Comparison of ENCODE assay signal across 18 cellular contexts in the genomic region with DNA sequence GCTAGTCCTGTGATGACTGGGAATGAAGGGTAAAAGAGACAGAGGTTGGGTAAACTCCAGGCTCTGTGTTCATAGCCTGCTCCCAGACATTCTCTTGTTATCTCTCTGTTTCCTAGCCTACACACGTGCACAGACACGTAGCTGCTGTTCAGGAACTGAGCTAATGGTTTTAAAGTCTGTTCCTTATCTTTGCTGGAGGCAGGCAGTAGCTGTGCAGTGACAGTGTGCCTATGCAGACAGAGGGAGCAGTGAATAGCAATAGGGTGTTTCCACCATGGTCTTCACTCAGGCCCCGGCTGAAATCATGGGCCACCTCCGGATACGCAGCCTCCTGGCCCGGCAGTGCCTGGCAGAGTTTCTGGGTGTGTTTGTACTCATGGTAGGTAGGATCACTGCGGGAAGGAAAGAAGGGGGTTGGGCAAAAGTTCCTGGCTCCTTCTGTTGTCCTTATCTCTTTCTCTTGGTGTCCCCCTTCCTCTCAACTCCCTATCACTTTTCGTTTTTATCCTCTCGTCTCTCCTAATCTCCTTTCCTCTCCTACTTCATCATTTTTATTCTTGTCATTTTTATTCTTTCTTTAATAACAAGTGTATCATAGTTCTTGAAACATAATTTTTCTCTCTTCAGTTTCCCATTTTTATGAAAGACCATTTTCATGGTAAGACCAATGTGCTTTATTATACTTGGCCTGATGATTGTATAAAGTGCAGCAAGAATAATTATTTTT. TPM values are rescaled to one million over a fixed set of nuclear protein-coding genes. Genes with fewer than 3 reads are reported as not detected.
DNase-seq lines count a peak whose midpoint lies in the region; ATAC-seq, FAIRE-seq and TF ChIP-seq lines count a peak whose summit lies in the region.
"Had no signal": no experiment of that assay in that cellular context is flagged by ENCODE, and none has a peak within 500 bp of the region (broad histone marks: within the 10 kb centered on the region; RNA-seq: fewer than 3 reads in every experiment).

A gene with protein sequence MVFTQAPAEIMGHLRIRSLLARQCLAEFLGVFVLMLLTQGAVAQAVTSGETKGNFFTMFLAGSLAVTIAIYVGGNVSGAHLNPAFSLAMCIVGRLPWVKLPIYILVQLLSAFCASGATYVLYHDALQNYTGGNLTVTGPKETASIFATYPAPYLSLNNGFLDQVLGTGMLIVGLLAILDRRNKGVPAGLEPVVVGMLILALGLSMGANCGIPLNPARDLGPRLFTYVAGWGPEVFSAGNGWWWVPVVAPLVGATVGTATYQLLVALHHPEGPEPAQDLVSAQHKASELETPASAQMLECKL (plus strand): TSS at position 212 of the 727 bp plus-strand sequence. CDS start 63 bp downstream, at position 275.

- BruUV-seq in endothelial cell of umbilical vein (replicated peaks; lab: Mats Ljungman, UMichigan) = no TSS peak
- BruUV-seq in HepG2 (replicated peaks; lab: Mats Ljungman, UMichigan) = no TSS peak

- CTCF ChIA-PET in SK-N-SH (lab: Yijun Ruan, JAX) = interaction anchor here (1.2 to 1.8 kb wide), 2 partner anchors 14 kb away, joined by 9 to 11 read pairs; no protein-coding TSS in a partner anchor
- CTCF ChIA-PET in endothelial cell of umbilical vein (lab: Charles Lee) = interaction anchor here (1.1 to 7.8 kb wide), 2 partner anchors 9 to 14 kb away, joined by 4 to 210 read pairs; no protein-coding TSS in a partner anchor
- CTCF ChIA-PET in HepG2 (lab: Yijun Ruan, JAX; ENCODE audit: low intra/inter-chr PET ratio, low total read pairs) = no interaction called here

- no peak within 1 kb of the TSS for H3K4me3 Mint-ChIP-seq in natural killer cell treated with Interleukin-12 subunit alpha and Interleukin-12 subunit beta and Interleukin-15 and Interleukin-18, amount 100 ng/mL, for 72 hours
- H3K4me3 Mint-ChIP-seq: activated naive CD8-positive, alpha-beta T cell treated with anti-CD3 and anti-CD28 coated beads, Interleukin-2, amount 10 ng/mL, durations not matched to agents 7 days and 5 days had no signal

- H3K36me3 ChIP-seq in SK-N-SH (replicated peaks in 1 of 2; ENCODE audit: control insufficient read depth in 1 of 2, insufficient read depth in 2 of 2, low read length in 1 of 2) (no peaks in the 10 kb centered on the region), endothelial cell of umbilical vein (ENCODE audit: control insufficient read depth in 2 of 2, extremely low read depth in 1 of 2, insufficient read depth in 2 of 2, low read length in 2 of 2) (no peaks in the 10 kb centered on the region), HepG2 (replicated peaks in 1 of 2; ENCODE audit: control insufficient read depth in 1 of 2, insufficient read depth in 2 of 2, low read length in 2 of 2) (no peaks in the 10 kb centered on the region)
- H3K36me3 ChIP-seq: esophagus squamous epithelium, SJCRH30, upper lobe of right lung had no signal

- 27% methylated on average over 7 of the region's 9 CpGs for WGBS in SK-N-SH (ENCODE audit: low lambda C conversion rate)
- 2% methylated on average over 5 of the region's 9 CpGs for WGBS in HepG2 (ENCODE audit: low lambda C conversion rate)

- H4K20me1 ChIP-seq in SK-N-SH (ENCODE audit: insufficient read depth) = no peaks in the 10 kb centered on the region
- H4K20me1 ChIP-seq in endothelial cell of umbilical vein (replicated peaks; ENCODE audit: control insufficient read depth, extremely low read depth, insufficient read depth, low read length) = no peaks in the 10 kb centered on the region
- H4K20me1 ChIP-seq in HepG2 (ENCODE audit: insufficient read depth, low read length) = no peaks in the 10 kb centered on the region

- POLR2A ChIA-PET in SK-N-SH (lab: Yijun Ruan, JAX) = no interaction called here
- POLR2A ChIA-PET in endothelial cell of umbilical vein (lab: Charles Lee) = no interaction called here
- POLR2A ChIA-PET in HepG2 (lab: Yijun Ruan, JAX) = no interaction called here

- TF ChIP-seq RAD21 in SK-N-SH (IDR thresholded peaks at IDR 0.05; ENCODE audit: low read length) = no peak
- no peak for TF ChIP-seq RAD21 in HepG2 (CRISPR knock-in tag; IDR thresholded peaks at IDR 0.05)

- H3K4me2 ChIP-seq in SK-N-SH (no peak within 1 kb of the TSS), endothelial cell of umbilical vein (ENCODE audit: insufficient read depth, low read length) (no peak within 1 kb of the TSS), HepG2 (ENCODE audit: low read depth, low read length) (peak within 1 kb of the TSS; percentile 55)

- no peak within 1 kb of the TSS for H3K9ac ChIP-seq in SK-N-SH
- H3K9ac ChIP-seq in endothelial cell of umbilical vein (replicated peaks; ENCODE audit: extremely low read depth, insufficient read depth, low read length) = no peak within 1 kb of the TSS
- H3K9ac ChIP-seq in HepG2 (ENCODE audit: insufficient read depth, low read depth, low read length) = no peak within 1 kb of the TSS

- TF ChIP-seq EP300 in SK-N-SH (IDR thresholded peaks at IDR 0.05; ENCODE audit: borderline replicate concordance in 1 of 2, low read depth in 1 of 2, low read length in 1 of 2) (peak in 1 of 2 experiments; percentile 60; a peak in 1 of 4 replicates), HepG2 (IDR thresholded peaks at IDR 0.05; ENCODE audit: low read depth in 2 of 2, low read length in 2 of 2) (no peak), HepG2 (CRISPR knock-in tag; IDR thresholded peaks at IDR 0.05; ENCODE audit: borderline replicate concordance) (no peak)

- H3K4me1 ChIP-seq in SK-N-SH (ENCODE audit: control insufficient read depth in 1 of 2, insufficient read depth in 2 of 2, low read depth in 1 of 2, low read length in 1 of 2) (peaks cover 4 to 12% of the 10 kb centered on the region in 2 experiments; a peak in 2 of 4 replicates), endothelial cell of umbilical vein (ENCODE audit: control insufficient read depth, extremely low read depth, insufficient read depth, low read length) (no peaks in the 10 kb centered on the region), HepG2 (ENCODE audit: insufficient read depth, low read length) (peaks cover 19% of the 10 kb centered on the region)
- H3K4me1 ChIP-seq: SJCRH30 had no signal

- H3K9me3 ChIP-seq in SK-N-SH (peaks cover 5% of the 10 kb centered on the region; the same call in 1 of the 2 replicates), endothelial cell of umbilical vein (replicated peaks; ENCODE audit: control insufficient read depth, insufficient read depth, low read length) (no peaks in the 10 kb centered on the region), HepG2 (ENCODE audit: low read length) (no peaks in the 10 kb centered on the region)
- H3K9me3 ChIP-seq: esophagus squamous epithelium, SJCRH30 had no signal

- no peak within 1 kb of the TSS for H3K27ac Mint-ChIP-seq in natural killer cell treated with Interleukin-12 subunit alpha and Interleukin-12 subunit beta and Interleukin-15 and Interleukin-18, amount 100 ng/mL, for 72 hours
- H3K27ac Mint-ChIP-seq: activated naive CD8-positive, alpha-beta T cell treated with anti-CD3 and anti-CD28 coated beads, Interleukin-2, amount 10 ng/mL, durations not matched to agents 7 days and 5 days had no signal

- H3K4me3 ChIP-seq in SK-N-SH (ENCODE audit: low read depth in 2 of 2, low read length in 1 of 2) = no peak within 1 kb of the TSS
- H3K4me3 ChIP-seq in endothelial cell of umbilical vein (replicated peaks in 1 of 3; ENCODE audit: insufficient read depth in 1 of 3, low read depth in 1 of 3, low read length in 3 of 3) = no peak within 1 kb of the TSS
- no peak within 1 kb of the TSS for H3K4me3 ChIP-seq in HepG2 (replicated peaks in 1 of 3; ENCODE audit: insufficient read depth in 1 of 3, low read depth in 2 of 3, low read length in 3 of 3)
- H3K4me3 ChIP-seq: esophagus squamous epithelium, SJCRH30, upper lobe of right lung had no signal

- no peaks in the 10 kb centered on the region for H3K9me1 ChIP-seq in endothelial cell of umbilical vein (replicated peaks; ENCODE audit: control insufficient read depth, extremely low read depth, insufficient read depth, low read length)

- no peak within 1 kb of the TSS for H2AFZ ChIP-seq in SK-N-SH (ENCODE audit: low read depth)
- no peak within 1 kb of the TSS for H2AFZ ChIP-seq in endothelial cell of umbilical vein (ENCODE audit: low read depth, low read length)
- H2AFZ ChIP-seq in HepG2 (ENCODE audit: low read length) = no peak within 1 kb of the TSS

- peaks cover 3% of the 10 kb centered on the region in 2 donors for H3K4me1 Mint-ChIP-seq in natural killer cell treated with Interleukin-12 subunit alpha and Interleukin-12 subunit beta and Interleukin-15 and Interleukin-18, amount 100 ng/mL, for 72 hours (ENCODE audit: low read depth in 2 of 2)

- no peaks in the 10 kb centered on the region for H3K9me3 Mint-ChIP-seq in natural killer cell treated with Interleukin-12 subunit alpha and Interleukin-12 subunit beta and Interleukin-15 and Interleukin-18, amount 100 ng/mL, for 72 hours

- TF ChIP-seq CTCF in SK-N-SH (IDR thresholded peaks at IDR 0.05) (no peak), endothelial cell of umbilical vein (IDR thresholded peaks at IDR 0.05; ENCODE audit: extremely low read depth in 1 of 2, insufficient read depth in 1 of 2, low read depth in 1 of 2, low read length in 2 of 2) (no peak), HepG2 (CRISPR knock-in tag; IDR thresholded peaks at IDR 0.05) (peak; percentile 32; the same call in 1 of the 2 replicates)

- H3K27ac ChIP-seq in SK-N-SH (ENCODE audit: low read depth in 2 of 2, low read length in 1 of 2) (peak within 1 kb of the TSS in 1 of 2 experiments; percentile 71; a peak in 2 of 4 replicates), endothelial cell of umbilical vein (ENCODE audit: insufficient read depth, low read depth, low read length) (no peak within 1 kb of the TSS), HepG2 (ENCODE audit: extremely low read length, insufficient read depth, low read length) (no peak within 1 kb of the TSS)
- H3K27ac ChIP-seq: esophagus squamous epithelium, SJCRH30, upper lobe of right lung had no signal

- no peaks in the 10 kb centered on the region; the same call in 1 of the 2 replicates for H3K27me3 ChIP-seq in SK-N-SH (ENCODE audit: insufficient read depth)
- peaks cover 0 to 8% of the 10 kb centered on the region in 2 experiments for H3K27me3 ChIP-seq in endothelial cell of umbilical vein (ENCODE audit: control insufficient read depth in 2 of 2, insufficient read depth in 2 of 2, low read length in 2 of 2)
- peaks cover 7 to 9% of the 10 kb centered on the region in 2 experiments; a peak in 3 of 5 replicates for H3K27me3 ChIP-seq in HepG2 (ENCODE audit: control insufficient read depth in 1 of 2, insufficient read depth in 2 of 2, low read length in 2 of 2)
- H3K27me3 ChIP-seq: SJCRH30, upper lobe of right lung had no signal

- in situ Hi-C loops in HepG2 (cut with HindIII; ENCODE audit: extremely low pct_ligation_motif_present, low pct_unique_long_range_greater_than_20kb) (no loop called here), ACHN (cut with HindIII; ENCODE audit: low pct_ligation_motif_present, low pct_unique_long_range_greater_than_20kb, low sequenced_read_pairs) (no loop called here)

- peaks cover 6% of the 10 kb centered on the region; the same call in 1 of the 2 replicates for H3K79me2 ChIP-seq in SK-N-SH (ENCODE audit: insufficient read depth)
- no peaks in the 10 kb centered on the region for H3K79me2 ChIP-seq in endothelial cell of umbilical vein (ENCODE audit: control insufficient read depth, insufficient read depth, low read length)
- no peaks in the 10 kb centered on the region for H3K79me2 ChIP-seq in HepG2 (ENCODE audit: insufficient read depth, low read length)

- H3K27me3 Mint-ChIP-seq in natural killer cell treated with Interleukin-12 subunit alpha and Interleukin-12 subunit beta and Interleukin-15 and Interleukin-18, amount 100 ng/mL, for 72 hours = peaks cover 2 to 13% of the 10 kb centered on the region in 2 donors

- DNase-seq in ELF-1 (ENCODE audit: low read depth, low spot score) (peak; percentile 58), SK-N-SH (peak; percentile 67), endothelial cell of umbilical vein (ENCODE audit: low read depth, low spot score) (peak; percentile 51), HepG2 (ENCODE audit: low spot score) (peak; percentile 63), NCI-H345 treated with DMSO at 0.1 percent for 48 hours (lab: John Stamatoyannopoulos, UW; ENCODE audit: unreplicated experiment) (no peak), ACHN (no peak), SW480 (ENCODE audit: low spot score) (no peak)
- DNase-seq in natural killer cell treated with Interleukin-12 subunit alpha and Interleukin-12 subunit beta and Interleukin-15 and Interleukin-18, amount 100 ng/mL, for 72 hours (ENCODE audit: low spot score) = no peak
- DNase-seq: activated CD4-positive, CD25-positive, alpha-beta regulatory T cell; activated CD8-positive, alpha-beta memory T cell treated with anti-CD3 and anti-CD28 coated beads, Interleukin-2, amount 50 U/mL, for 4 hours; activated naive CD8-positive, alpha-beta T cell treated with anti-CD3 and anti-CD28 coated beads, Interleukin-2, amount 10 ng/mL, durations not matched to agents 7 days and 5 days; esophagus squamous epithelium; NCI-H2107; SJCRH30; upper lobe of right lung had no signal

- H3K9me2 ChIP-seq in SK-N-SH = no peaks in the 10 kb centered on the region

- dilution Hi-C loops in endothelial cell of umbilical vein (cut with MboI; ENCODE audit: extremely low pct_ligation_motif_present, low sequenced_read_pairs) = no loop called here

- H3F3A ChIP-seq in SK-N-SH (replicated peaks; ENCODE audit: insufficient read depth) = peaks cover 7% of the 10 kb centered on the region

- FAIRE-seq in endothelial cell of umbilical vein (lab: Jason Lieb, UNC) (peak; percentile 15), HepG2 (lab: Jason Lieb, UNC) (peak; percentile 50)
- FAIRE-seq: D721Med had no signal

- TF ChIP-seq POLR2A in endothelial cell of umbilical vein (IDR thresholded peaks at IDR 0.05; ENCODE audit: low read depth, low read length) (no peak), HepG2 (IDR thresholded peaks at IDR 0.05; ENCODE audit: insufficient read depth in 1 of 2, low read depth in 2 of 2, low read length in 2 of 2) (no peak)

- peaks cover 4% of the 10 kb centered on the region for H3K36me3 Mint-ChIP-seq in natural killer cell treated with Interleukin-12 subunit alpha and Interleukin-12 subunit beta and Interleukin-15 and Interleukin-18, amount 100 ng/mL, for 72 hours

- peak; percentile 56 for ATAC-seq in HepG2
- ATAC-seq in natural killer cell treated with Interleukin-12 subunit alpha and Interleukin-12 subunit beta and Interleukin-15 and Interleukin-18, amount 100 ng/mL, for 72 hours = no peak
- ATAC-seq: HCT116, upper lobe of right lung had no signal

- intact Hi-C loops in endothelial cell of umbilical vein (cut with micrococcal nuclease) = no loop called here
- intact Hi-C loops in HepG2 (cut with micrococcal nuclease; ENCODE audit: unreplicated experiment) = no loop called here

RNA-seq across cellular contexts. Expression of the gene that starts here (rescaled TPM):
- polyA plus RNA-seq in SK-N-SH (2012; rRNA removed) (0.02 and 0.13 TPM in 2 replicates), endothelial cell of umbilical vein (0.08 TPM in 1 of 2 replicates, not detected in the other), HepG2 (2011; rRNA removed) (0.30 and 0.38 TPM in 2 replicates)
- polyA plus RNA-seq in SK-N-SH (2012; cell fraction: cytosol; rRNA removed) = 0.01 and 0.09 TPM in 2 replicates
- polyA plus RNA-seq in SK-N-SH (2012; cell fraction: nucleus; rRNA removed) = 0.04 and 0.09 TPM in 2 replicates
- total RNA-seq in endothelial cell of umbilical vein (not detected in 2 replicates), HepG2 (2016; rRNA removed; fragmentation: Illumina TruSeq; extraction: Trizol) (not detected in 2 replicates)
- not detected in 2 replicates for polyA plus RNA-seq in endothelial cell of umbilical vein (2011; cell fraction: cytosol; rRNA removed)
- 0.07 TPM in 1 of 2 replicates, not detected in the other for polyA plus RNA-seq in endothelial cell of umbilical vein (2011; cell fraction: nucleus; rRNA removed)
- not detected in 2 replicates for polyA plus RNA-seq in endothelial cell of umbilical vein (2012)
- polyA minus RNA-seq in endothelial cell of umbilical vein = 0.49 and 1.0 TPM in 2 replicates
- polyA minus RNA-seq in endothelial cell of umbilical vein (2011; cell fraction: cytosol; rRNA and poly(A)+ RNA removed) = not detected
- not detected in 2 replicates for polyA minus RNA-seq in endothelial cell of umbilical vein (2011; cell fraction: nucleus; rRNA and poly(A)+ RNA removed)
- total RNA-seq in HepG2 (2016; cell fraction: cytosol; rRNA removed; fragmentation: Illumina TruSeq; extraction: Trizol; ENCODE audit: low read depth) = not detected in 2 replicates
- total RNA-seq in HepG2 (2016; cell fraction: insoluble cytoplasmic fraction; rRNA removed; fragmentation: Illumina TruSeq; extraction: Trizol) = not detected in 2 replicates
- total RNA-seq in HepG2 (2016; cell fraction: membrane; rRNA removed; fragmentation: Illumina TruSeq; extraction: Trizol) = not detected in 2 replicates
- not detected in 2 replicates for total RNA-seq in HepG2 (2016; cell fraction: nucleus; rRNA removed; fragmentation: Illumina TruSeq; extraction: Trizol)
- 0.16 and 0.28 TPM in 2 replicates for polyA plus RNA-seq in HepG2 (2011; cell fraction: cytosol; rRNA removed)
- 0.73 and 0.74 TPM in 2 replicates for polyA plus RNA-seq in HepG2 (2011; cell fraction: nucleus; rRNA removed)
- 0.13 and 0.15 TPM in 2 replicates for polyA plus RNA-seq in HepG2 (2012)
- polyA plus RNA-seq in HepG2 (2016; cell fraction: cytosol; fragmentation: Illumina TruSeq; extraction: Trizol; ENCODE audit: low read depth) = not detected in 2 replicates
- polyA plus RNA-seq in HepG2 (2016; cell fraction: insoluble cytoplasmic fraction; fragmentation: Illumina TruSeq; extraction: Trizol; ENCODE audit: low read depth) = not detected in 2 replicates
- not detected in 2 replicates for polyA plus RNA-seq in HepG2 (2016; cell fraction: membrane; fragmentation: Illumina TruSeq; extraction: Trizol; ENCODE audit: low read depth)
- not detected in 2 replicates for polyA plus RNA-seq in HepG2 (2016; cell fraction: nucleus; fragmentation: Illumina TruSeq; extraction: Trizol; ENCODE audit: insufficient read depth, low read depth)
- 0.30 TPM in 1 of 2 replicates, not detected in the other for polyA minus RNA-seq in HepG2 (2011; rRNA and poly(A)+ RNA removed; ENCODE audit: low replicate concordance)
- polyA minus RNA-seq in HepG2 (2011; cell fraction: cytosol; rRNA and poly(A)+ RNA removed) = not detected in 2 replicates
- 0.26 TPM in 1 of 2 replicates, not detected in the other for polyA minus RNA-seq in HepG2 (2011; cell fraction: nucleus; rRNA and poly(A)+ RNA removed)
- not detected for total RNA-seq in natural killer cell treated with Interleukin-12 subunit alpha and Interleukin-12 subunit beta and Interleukin-15 and Interleukin-18, amount 100 ng/mL, for 72 hours
- total RNA-seq: activated naive CD8-positive, alpha-beta T cell treated with anti-CD3 and anti-CD28 coated beads, Interleukin-2, amount 10 ng/mL, durations not matched to agents 7 days and 5 days; cerebellum; esophagus squamous epithelium; SJCRH30 had no signal

Comparison
In these comparisons a context has a peak if more than half of its experiments do, and no peak if none do; other contexts are left out.
1. Peak in DNase-seq in SK-N-SH; RNA of the gene not detected or under 1 TPM.
2. Peak in DNase-seq, ATAC-seq and H3K4me2 ChIP-seq in HepG2; RNA of the gene not detected or under 1 TPM.
3. DNase-seq: peak in ELF-1 (single experiment) and endothelial cell of umbilical vein (single experiment); none in NCI-H345 treated with DMSO at 0.1 percent for 48 hours (single experiment), natural killer cell treated with Interleukin-12 subunit alpha and Interleukin-12 subunit beta and Interleukin-15 and Interleukin-18, amount 100 ng/mL, for 72 hours (single experiment), ACHN (single experiment) and SW480 (single experiment).